In the genomic region with DNA sequence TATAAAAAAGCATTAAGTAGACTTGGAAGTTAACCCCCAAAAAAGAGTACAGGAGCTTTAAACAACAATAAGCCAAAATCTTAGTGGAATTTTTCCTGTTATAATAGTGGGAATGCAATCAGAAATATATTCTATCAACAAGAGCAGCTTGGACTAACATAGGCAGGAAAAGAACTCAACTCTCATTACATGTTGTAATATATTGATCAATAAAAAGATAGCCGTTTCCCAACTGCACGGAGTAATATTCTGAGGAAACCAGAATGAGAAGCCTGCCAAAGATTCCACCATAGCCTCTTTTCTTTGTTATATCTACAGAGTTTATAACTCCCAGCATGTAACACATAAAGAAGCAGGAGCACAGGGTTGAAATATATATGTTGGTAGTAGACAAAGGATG, we compare ENCODE assay signal across 6 cellular contexts.
"Had no signal": no experiment of that assay in that cellular context is flagged by ENCODE, and none has a peak within 500 bp of the region (broad histone marks: within the 10 kb centered on the region; RNA-seq: fewer than 3 reads in every experiment).

No MANE protein-coding gene starts in this region.

- ATAC-seq: K562 had no signal

- H3K4me3 ChIP-seq: K562 had no signal

- FAIRE-seq: HTR-8/SVneo, K562 had no signal

- DNase-seq: IMR-90, KBM-7, KG1 had no signal

- H3K27ac ChIP-seq: HL-60 had no signal
